In the genomic region with DNA sequence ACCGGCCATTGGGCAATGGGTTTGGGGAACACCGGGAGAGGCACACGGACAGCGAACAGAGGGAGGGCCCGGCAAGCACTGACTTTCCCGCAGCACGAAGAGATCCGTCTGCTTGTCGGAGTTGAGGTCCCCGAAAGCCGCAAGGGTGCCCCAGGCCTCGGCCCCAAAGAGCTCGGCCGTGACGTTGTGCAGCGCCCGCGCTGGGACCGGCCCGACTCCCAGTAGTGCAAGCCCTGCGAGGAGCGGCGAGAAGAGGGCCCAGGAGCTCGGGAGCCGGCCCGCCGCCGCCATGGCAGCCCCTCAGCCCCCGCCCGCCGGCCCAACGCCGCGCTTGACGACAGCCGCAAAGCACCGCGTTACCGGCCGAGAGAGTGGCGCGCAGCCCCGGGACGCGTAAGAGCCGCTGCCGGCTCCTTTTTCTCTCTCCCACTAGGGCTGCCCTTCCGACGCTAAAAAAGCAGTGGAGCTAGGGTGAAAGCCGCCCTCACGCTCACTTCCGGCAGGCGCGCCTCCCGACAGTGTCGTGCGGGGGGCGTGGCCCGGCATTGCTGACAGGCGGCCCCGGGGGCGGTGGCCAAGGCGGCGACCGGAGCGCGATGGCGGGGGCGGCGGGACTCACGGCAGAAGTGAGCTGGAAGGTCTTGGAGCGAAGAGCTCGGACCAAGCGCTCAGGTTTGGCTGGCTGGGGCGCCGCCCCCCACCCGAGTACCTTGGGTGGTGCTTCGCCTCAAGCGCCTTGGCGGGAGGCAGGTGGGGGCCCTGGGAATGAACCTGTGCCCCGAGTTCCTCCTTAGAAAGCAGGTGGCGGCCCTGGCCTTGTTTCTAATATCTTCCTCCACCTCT, we compare ENCODE assay signal across 8 cellular contexts. TPM values are rescaled to one million over a fixed set of nuclear protein-coding genes. Genes with fewer than 3 reads are reported as not detected.
DNase-seq lines count a peak whose midpoint lies in the region; TF ChIP-seq lines count a peak whose summit lies in the region.

Gene ITFG1, minus strand, starts transcription at position 309 of the 843 bp plus-strand sequence. Its CDS starts 18 bp downstream, at position 291.
Gene PHKB, plus strand, starts transcription at position 577 of the 843 bp plus-strand sequence. Its CDS starts 20 bp downstream, at position 597.

- peaks cover 62% of the 10 kb centered on the region for H3K4me1 ChIP-seq in Loucy (ENCODE audit: insufficient read depth, low read length, poor library complexity, severe bottlenecking)
- peaks cover 41% of the 10 kb centered on the region for H3K4me1 ChIP-seq in neuron (ENCODE audit: insufficient read depth, low read length)

- DNase-seq in GF-D8 (lab: John Stamatoyannopoulos, UW): peak; percentile 69
- peak; percentile 92 for DNase-seq in H7
- peak; percentile 81 for DNase-seq in SK-MEL-5 (ENCODE audit: low read depth, low spot score)
- peak; percentile 96 for DNase-seq in activated naive CD4-positive, alpha-beta T cell treated with Interleukin-2 at 50 U/mL for 16 hours
- DNase-seq in foreskin melanocyte: peak; percentile 87
- peak; percentile 82 for DNase-seq in stromal cell of bone marrow (ENCODE audit: low read depth)

- H3K9me3 ChIP-seq in Loucy (ENCODE audit: insufficient read depth, low read depth, low read length) (no peaks in the 10 kb centered on the region), neuron (ENCODE audit: low read length) (no peaks in the 10 kb centered on the region)

- H3K79me2 ChIP-seq in Loucy (ENCODE audit: insufficient read depth, low read length): peaks cover 81% of the 10 kb centered on the region

- in situ Hi-C loops in SK-MEL-5 (cut with HindIII; ENCODE audit: low pct_unique_long_range_greater_than_20kb, low sequenced_read_pairs): no loop called here

- no peaks in the 10 kb centered on the region for H3K27me3 ChIP-seq in H7 (ENCODE audit: control insufficient read depth, insufficient read depth, low read length)
- H3K27me3 ChIP-seq in Loucy (ENCODE audit: insufficient read depth, low read length, poor library complexity, severe bottlenecking): no peaks in the 10 kb centered on the region
- no peaks in the 10 kb centered on the region for H3K27me3 ChIP-seq in neuron (ENCODE audit: insufficient read depth, low read length)

- peak within 1 kb of the TSS; percentile 96 for H3K4me3 ChIP-seq in H7 (ENCODE audit: insufficient read depth, low read depth, low read length)
- H3K4me3 ChIP-seq in Loucy (ENCODE audit: low read length, poor library complexity, severe bottlenecking): peak within 1 kb of the TSS; percentile 88
- H3K4me3 ChIP-seq in neuron (ENCODE audit: low read length): peak within 1 kb of the TSS; percentile 84

- H3K9ac ChIP-seq in Loucy (ENCODE audit: low read depth, low read length, poor library complexity, severe bottlenecking): peak within 1 kb of the TSS; percentile 96

- H3K36me3 ChIP-seq in H7 (replicated peaks; ENCODE audit: control insufficient read depth, insufficient read depth, low read length) (no peaks in the 10 kb centered on the region), Loucy (ENCODE audit: insufficient read depth, low read length) (no peaks in the 10 kb centered on the region), neuron (ENCODE audit: insufficient read depth, low read length) (peaks cover 11% of the 10 kb centered on the region)

- no peak for TF ChIP-seq CTCF in Loucy (conservative IDR thresholded peaks at IDR 0.05; ENCODE audit: low read length)

- no peaks in the 10 kb centered on the region for H3F3A ChIP-seq in Loucy (ENCODE audit: low read depth)

- no peaks in the 10 kb centered on the region for H3K9me2 ChIP-seq in Loucy (replicated peaks; ENCODE audit: low read depth, low read length)

- H2AFZ ChIP-seq in Loucy (ENCODE audit: low read length) (peak within 1 kb of the TSS; percentile 91), neuron (ENCODE audit: low read depth, low read length) (peak within 1 kb of the TSS; percentile 99)

- peak within 1 kb of the TSS; percentile 98 for H3K4me2 ChIP-seq in Loucy (ENCODE audit: low read depth, low read length, poor library complexity, severe bottlenecking)

- peaks cover 5% of the 10 kb centered on the region for H4K20me1 ChIP-seq in Loucy (ENCODE audit: insufficient read depth, low read length, poor library complexity, severe bottlenecking)

RNA-seq across cellular contexts. Expression of gene ITFG1, which starts in this region (rescaled TPM):
- total RNA-seq in H7 (2014; rRNA removed; shearing (Covaris generic)): 28.1 and 37.6 TPM in 2 replicates
- total RNA-seq in SK-MEL-5 (2014; rRNA removed; shearing (Covaris generic)): 110 and 121 TPM in 2 replicates
- polyA plus RNA-seq in SK-MEL-5 (2015; cell fraction: cytosol; rRNA removed): 72.5 and 81.9 TPM in 2 replicates
- 11.9 and 13.9 TPM in 2 replicates for polyA plus RNA-seq in SK-MEL-5 (2015; cell fraction: nucleus; rRNA removed)

RNA-seq across cellular contexts. Expression of gene PHKB, which starts in this region (rescaled TPM):
- 27.5 and 38.5 TPM in 2 replicates for total RNA-seq in H7 (2014; rRNA removed; shearing (Covaris generic))
- 42.1 and 45.1 TPM in 2 replicates for total RNA-seq in SK-MEL-5 (2014; rRNA removed; shearing (Covaris generic))
- polyA plus RNA-seq in SK-MEL-5 (2015; cell fraction: cytosol; rRNA removed): 19.2 and 24.2 TPM in 2 replicates
- 60.8 and 82.8 TPM in 2 replicates for polyA plus RNA-seq in SK-MEL-5 (2015; cell fraction: nucleus; rRNA removed)

Comparison
In these comparisons a context has a peak if more than half of its experiments do, and no peak if none do; other contexts are left out.
1. Peak in every context shown above with its lines: DNase-seq and H3K4me3 ChIP-seq.